ENCODE assay signal across 13 cellular contexts in the genomic region with DNA sequence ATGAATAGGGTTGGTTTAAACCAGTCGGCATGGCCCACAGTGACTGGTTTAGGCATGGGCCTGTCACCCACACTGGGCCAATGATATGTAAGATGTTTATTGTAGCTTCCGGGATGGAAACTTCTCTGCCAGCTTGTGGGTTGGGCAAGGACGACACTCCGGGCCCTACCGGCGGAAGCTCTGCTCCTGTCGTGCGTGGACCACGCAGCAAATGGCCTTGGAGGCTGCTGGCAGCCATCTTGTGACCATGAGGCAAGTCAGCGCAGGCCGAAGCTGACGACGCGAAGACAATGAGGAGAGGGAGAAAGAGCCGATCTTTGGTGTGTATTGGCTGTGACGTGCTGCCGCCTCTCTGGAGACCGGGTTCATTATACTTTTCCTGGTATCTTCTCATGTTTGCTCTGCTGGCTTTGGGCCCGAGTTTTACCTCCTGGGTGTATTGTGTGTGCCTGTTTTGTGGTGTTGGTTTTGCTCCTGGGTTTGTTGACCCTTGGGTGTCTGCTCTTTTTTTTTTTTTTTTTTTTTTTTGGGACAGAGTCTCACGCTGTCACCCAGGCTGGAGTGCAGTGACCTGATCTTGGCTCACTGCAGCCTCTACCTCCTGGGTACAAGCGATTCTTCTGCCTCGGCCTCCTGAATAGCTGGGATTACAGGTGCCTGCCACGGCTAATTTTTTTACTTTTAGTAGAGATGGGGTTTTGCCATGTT. TPM values are rescaled to one million over a fixed set of nuclear protein-coding genes. Genes with fewer than 3 reads are reported as not detected.
DNase-seq lines count a peak whose midpoint lies in the region; ATAC-seq and TF ChIP-seq lines count a peak whose summit lies in the region.
"Had no signal": no experiment of that assay in that cellular context is flagged by ENCODE, and none has a peak within 500 bp of the region (broad histone marks: within the 10 kb centered on the region; RNA-seq: fewer than 3 reads in every experiment).

No MANE protein-coding gene starts in this region.

- intact Hi-C loops in colonic mucosa (cut with DNase I): no loop called here
- intact Hi-C loops in activated T-helper 1 cell treated with anti-CD3 and anti-CD28 coated beads, Interleukin-12 subunit alpha, Interleukin-12 subunit beta, Interleukin-2, Interleukin-4 antibody, amounts not matched to agents 30 ng/mL and 10 ng/mL and 1 ng/mL, durations not matched to agents 14 hours and 24 hours and 36 hours (cut with micrococcal nuclease): no loop called here

- no peaks in the 10 kb centered on the region for H3K9me3 ChIP-seq in colonic mucosa

- H3K36me3 ChIP-seq in colonic mucosa: no peaks in the 10 kb centered on the region

- peaks cover 5% of the 10 kb centered on the region for H3K27me3 Mint-ChIP-seq in osteocyte (ENCODE audit: unreplicated experiment)
- peaks cover 8% of the 10 kb centered on the region for H3K27me3 Mint-ChIP-seq in activated T-helper 1 cell treated with anti-CD3 and anti-CD28 coated beads, Interleukin-12 subunit alpha, Interleukin-12 subunit beta, Interleukin-2, Interleukin-4 antibody, amounts not matched to agents 30 ng/mL and 10 ng/mL and 1 ng/mL, durations not matched to agents 14 hours and 24 hours and 36 hours (ENCODE audit: insufficient read depth)

- peaks cover 19% of the 10 kb centered on the region for H3K4me1 Mint-ChIP-seq in osteocyte (ENCODE audit: unreplicated experiment)
- H3K4me1 Mint-ChIP-seq in activated T-helper 1 cell treated with anti-CD3 and anti-CD28 coated beads, Interleukin-12 subunit alpha, Interleukin-12 subunit beta, Interleukin-2, Interleukin-4 antibody, amounts not matched to agents 30 ng/mL and 10 ng/mL and 1 ng/mL, durations not matched to agents 14 hours and 24 hours and 36 hours (ENCODE audit: low read depth): no peaks in the 10 kb centered on the region
- H3K4me1 Mint-ChIP-seq: B cell had no signal

- H3K27ac Mint-ChIP-seq in osteocyte (ENCODE audit: unreplicated experiment): no peak overlapping the region
- no peak overlapping the region for H3K27ac Mint-ChIP-seq in activated T-helper 1 cell treated with anti-CD3 and anti-CD28 coated beads, Interleukin-12 subunit alpha, Interleukin-12 subunit beta, Interleukin-2, Interleukin-4 antibody, amounts not matched to agents 30 ng/mL and 10 ng/mL and 1 ng/mL, durations not matched to agents 14 hours and 24 hours and 36 hours
- H3K27ac Mint-ChIP-seq: B cell; effector memory CD8-positive, alpha-beta T cell; progenitor cell of endocrine pancreas had no signal

- H3K27ac ChIP-seq in colonic mucosa: peak overlapping the region; percentile 41

- no peaks in the 10 kb centered on the region for H3K27me3 ChIP-seq in colonic mucosa

- no peaks in the 10 kb centered on the region for H3K36me3 Mint-ChIP-seq in osteocyte (ENCODE audit: unreplicated experiment)
- H3K36me3 Mint-ChIP-seq in activated T-helper 1 cell treated with anti-CD3 and anti-CD28 coated beads, Interleukin-12 subunit alpha, Interleukin-12 subunit beta, Interleukin-2, Interleukin-4 antibody, amounts not matched to agents 30 ng/mL and 10 ng/mL and 1 ng/mL, durations not matched to agents 14 hours and 24 hours and 36 hours (ENCODE audit: low read depth): no peaks in the 10 kb centered on the region

- no peak for ATAC-seq in HG03139 (IDR thresholded peaks at IDR 0.05; ENCODE audit: unreplicated experiment)
- ATAC-seq: effector memory CD8-positive, alpha-beta T cell had no signal

- H3K4me3 Mint-ChIP-seq in osteocyte (ENCODE audit: unreplicated experiment): no peak overlapping the region
- no peak overlapping the region for H3K4me3 Mint-ChIP-seq in activated T-helper 1 cell treated with anti-CD3 and anti-CD28 coated beads, Interleukin-12 subunit alpha, Interleukin-12 subunit beta, Interleukin-2, Interleukin-4 antibody, amounts not matched to agents 30 ng/mL and 10 ng/mL and 1 ng/mL, durations not matched to agents 14 hours and 24 hours and 36 hours
- H3K4me3 Mint-ChIP-seq: B cell; effector memory CD8-positive, alpha-beta T cell had no signal

- no peak overlapping the region for H3K4me3 ChIP-seq in colonic mucosa
- H3K4me3 ChIP-seq: SK-N-MC had no signal

- no peak for TF ChIP-seq CTCF in colonic mucosa (IDR thresholded peaks at IDR 0.05)
- TF ChIP-seq CTCF in osteocyte (IDR thresholded peaks at IDR 0.05): no peak

- peak overlapping the region in 1 of 2 donors; percentile 6 for H3K9ac ChIP-seq in colonic mucosa (ENCODE audit: low read depth in 2 of 2, low read length in 2 of 2)

- DNase-seq in HT-29 (ENCODE audit: low spot score) (peak; percentile 51), NCI-H2196 treated with DMSO at 0.1 percent for 48 hours (lab: John Stamatoyannopoulos, UW; ENCODE audit: unreplicated experiment) (peak; percentile 98), colonic mucosa (peak; percentile 82), osteocyte (ENCODE audit: extremely low spot score, unreplicated experiment) (peak; percentile 78), C1 segment of cervical spinal cord (lab: John Stamatoyannopoulos, UW) (no peak), HuH-7 (ENCODE audit: low spot score) (no peak)
- DNase-seq in activated T-helper 1 cell treated with anti-CD3 and anti-CD28 coated beads, Interleukin-12 subunit alpha, Interleukin-12 subunit beta, Interleukin-2, Interleukin-4 antibody, amounts not matched to agents 30 ng/mL and 10 ng/mL and 1 ng/mL, durations not matched to agents 14 hours and 24 hours and 36 hours (ENCODE audit: low spot score): no peak
- DNase-seq: effector memory CD8-positive, alpha-beta T cell; NCI-H226 had no signal

- H3K4me1 ChIP-seq in colonic mucosa: peaks cover 12% of the 10 kb centered on the region

- no peaks in the 10 kb centered on the region for H3K9me3 Mint-ChIP-seq in osteocyte (ENCODE audit: unreplicated experiment)
- no peaks in the 10 kb centered on the region for H3K9me3 Mint-ChIP-seq in activated T-helper 1 cell treated with anti-CD3 and anti-CD28 coated beads, Interleukin-12 subunit alpha, Interleukin-12 subunit beta, Interleukin-2, Interleukin-4 antibody, amounts not matched to agents 30 ng/mL and 10 ng/mL and 1 ng/mL, durations not matched to agents 14 hours and 24 hours and 36 hours
- H3K9me3 Mint-ChIP-seq: effector memory CD8-positive, alpha-beta T cell had no signal

RNA-seq across cellular contexts. Expression of a gene that starts 15.4 kb away (rescaled TPM):
- total RNA-seq in HT-29 (2014; rRNA removed; shearing (Covaris generic)): 199 and 209 TPM in 2 replicates
- total RNA-seq in colonic mucosa (100 to 1,000 TPM in 1 of 2 donors, 10 to 100 TPM in 1; 46.0 to 110 TPM), osteocyte (8.0 and 9.5 TPM in 2 replicates)
- 45.7 and 49.6 TPM in 2 replicates for total RNA-seq in activated T-helper 1 cell treated with anti-CD3 and anti-CD28 coated beads, Interleukin-12 subunit alpha, Interleukin-12 subunit beta, Interleukin-2, Interleukin-4 antibody, amounts not matched to agents 30 ng/mL and 10 ng/mL and 1 ng/mL, durations not matched to agents 14 hours and 24 hours and 36 hours

RNA-seq across cellular contexts. Expression of a gene that starts 24.3 kb away (rescaled TPM):
- total RNA-seq in HT-29 (2014; rRNA removed; shearing (Covaris generic)): 72.5 and 88.4 TPM in 2 replicates
- total RNA-seq in colonic mucosa: 100 to 1,000 TPM; 106 to 225 TPM
- 47.9 and 51.1 TPM in 2 replicates for total RNA-seq in osteocyte
- 232 TPM in 2 replicates for total RNA-seq in activated T-helper 1 cell treated with anti-CD3 and anti-CD28 coated beads, Interleukin-12 subunit alpha, Interleukin-12 subunit beta, Interleukin-2, Interleukin-4 antibody, amounts not matched to agents 30 ng/mL and 10 ng/mL and 1 ng/mL, durations not matched to agents 14 hours and 24 hours and 36 hours

RNA-seq across cellular contexts. Expression of a gene that starts 43.7 kb away (rescaled TPM):
- 177 and 183 TPM in 2 replicates for total RNA-seq in HT-29 (2014; rRNA removed; shearing (Covaris generic))
- 100 to 1,000 TPM in 1 of 2 donors, 10 to 100 TPM in 1; 75.2 to 131 TPM for total RNA-seq in colonic mucosa
- 111 and 117 TPM in 2 replicates for total RNA-seq in osteocyte
- 133 and 144 TPM in 2 replicates for total RNA-seq in activated T-helper 1 cell treated with anti-CD3 and anti-CD28 coated beads, Interleukin-12 subunit alpha, Interleukin-12 subunit beta, Interleukin-2, Interleukin-4 antibody, amounts not matched to agents 30 ng/mL and 10 ng/mL and 1 ng/mL, durations not matched to agents 14 hours and 24 hours and 36 hours

RNA-seq across cellular contexts. Expression of a gene that starts 43.9 kb away (rescaled TPM):
- 36.5 and 39.7 TPM in 2 replicates for total RNA-seq in HT-29 (2014; rRNA removed; shearing (Covaris generic))
- total RNA-seq in colonic mucosa (10 to 100 TPM; 24.6 to 25.0 TPM), osteocyte (41.7 and 46.3 TPM in 2 replicates)
- 37.6 and 40.0 TPM in 2 replicates for total RNA-seq in activated T-helper 1 cell treated with anti-CD3 and anti-CD28 coated beads, Interleukin-12 subunit alpha, Interleukin-12 subunit beta, Interleukin-2, Interleukin-4 antibody, amounts not matched to agents 30 ng/mL and 10 ng/mL and 1 ng/mL, durations not matched to agents 14 hours and 24 hours and 36 hours

Comparison
In these comparisons a context has a peak if more than half of its experiments do, and no peak if none do; other contexts are left out.
1. DNase-seq: peak in HT-29 (single experiment), NCI-H2196 treated with DMSO at 0.1 percent for 48 hours (single experiment), colonic mucosa (single experiment) and osteocyte (single experiment); none in C1 segment of cervical spinal cord (0 of 14), HuH-7 (single experiment) and activated T-helper 1 cell treated with anti-CD3 and anti-CD28 coated beads, Interleukin-12 subunit alpha, Interleukin-12 subunit beta, Interleukin-2, Interleukin-4 antibody, amounts not matched to agents 30 ng/mL and 10 ng/mL and 1 ng/mL, durations not matched to agents 14 hours and 24 hours and 36 hours (single experiment).